In genomic region chr14:24441485-24441884, GRCh38 we compare ENCODE assay signal across 1 cellular context.
TF ChIP-seq lines count a peak whose summit lies in the region.

No MANE protein-coding gene starts in this region.

TF ChIP-seq in endothelial cell of umbilical vein, 7 proteins besides CTCF, POLR2A, EP300 and RAD21:
- no peak for TF ChIP-seq POLR2AphosphoS5 (IDR thresholded peaks at IDR 0.05; ENCODE audit: insufficient read depth, low read depth, low read length)
- no peak for TF ChIP-seq JUN (IDR thresholded peaks at IDR 0.05; ENCODE audit: borderline replicate concordance, insufficient read depth, insufficient read length, low read depth)
- no peak for TF ChIP-seq EZH2 (IDR thresholded peaks at IDR 0.05; ENCODE audit: borderline replicate concordance, low read depth, low read length, severe bottlenecking)
- TF ChIP-seq MAX (IDR thresholded peaks at IDR 0.05; ENCODE audit: insufficient read depth, insufficient read length), result no peak
- TF ChIP-seq GATA2 (IDR thresholded peaks at IDR 0.05; ENCODE audit: insufficient read depth, insufficient read length, low read depth, low read length), result no peak
- no peak for TF ChIP-seq MYC (IDR thresholded peaks at IDR 0.05; ENCODE audit: low read depth, low read length)
- no peak for TF ChIP-seq FOS (IDR thresholded peaks at IDR 0.05; ENCODE audit: borderline replicate concordance, insufficient read depth, low read length)
